ENCODE assay signal across 10 cellular contexts in genomic region chr6:4460595-4461475, GRCh38.
DNase-seq lines count a peak whose midpoint lies in the region; ATAC-seq and TF ChIP-seq lines count a peak whose summit lies in the region.
"Had no signal": no experiment of that assay in that cellular context is flagged by ENCODE, and none has a peak within 500 bp of the region (broad histone marks: within the 10 kb centered on the region; RNA-seq: fewer than 3 reads in every experiment).

No MANE protein-coding gene starts in this region.

- H3F3A ChIP-seq in SK-N-SH (replicated peaks; ENCODE audit: insufficient read depth): no peaks in the 10 kb centered on the region

- H3K27me3 Mint-ChIP-seq in stimulated activated memory B cell treated with anti-CD40 and anti-IgM and Interleukin-4, amounts not matched to agents 10 μg/mL and 1 μg/mL and 100 μg/mL, for 72 hours: peaks cover 20% of the 10 kb centered on the region

- H3K4me1 Mint-ChIP-seq in stimulated activated memory B cell treated with anti-CD40 and anti-IgM and Interleukin-4, amounts not matched to agents 10 μg/mL and 1 μg/mL and 100 μg/mL, for 72 hours: no peaks in the 10 kb centered on the region

- no peak for ATAC-seq in stimulated activated memory B cell treated with anti-CD40 and anti-IgM and Interleukin-4, amounts not matched to agents 10 μg/mL and 1 μg/mL and 100 μg/mL, for 72 hours

- H3K9ac ChIP-seq in SK-N-SH: no peak overlapping the region
- H3K9ac ChIP-seq in fibroblast of lung (ENCODE audit: insufficient read depth, low read length): no peak overlapping the region

- no peaks in the 10 kb centered on the region for H3K9me3 Mint-ChIP-seq in stimulated activated memory B cell treated with anti-CD40 and anti-IgM and Interleukin-4, amounts not matched to agents 10 μg/mL and 1 μg/mL and 100 μg/mL, for 72 hours

- TF ChIP-seq RAD21 in SK-N-SH (IDR thresholded peaks at IDR 0.05; ENCODE audit: low read length): no peak

- no peaks in the 10 kb centered on the region for H3K79me2 ChIP-seq in SK-N-SH (ENCODE audit: insufficient read depth)
- no peaks in the 10 kb centered on the region for H3K79me2 ChIP-seq in fibroblast of lung (ENCODE audit: control insufficient read depth, insufficient read depth, low read length)

- H3K27ac ChIP-seq in SK-N-SH (ENCODE audit: low read depth in 2 of 2, low read length in 1 of 2) (no peak overlapping the region), fibroblast of lung (ENCODE audit: insufficient read depth, low read length) (no peak overlapping the region), testis (no peak overlapping the region)
- H3K27ac ChIP-seq: SJSA1 had no signal

- 31% methylated on average over 12 of the region's 21 CpGs for WGBS in SK-N-SH (ENCODE audit: low lambda C conversion rate)
- WGBS in testis, 2 donors: 10 to 15% methylated on average over 16 to 21 of the region's 21 CpGs

- intact Hi-C loops in testis (cut with DNase I; ENCODE audit: low total_unique reads): no loop called here

- no peaks in the 10 kb centered on the region for H3K36me3 Mint-ChIP-seq in stimulated activated memory B cell treated with anti-CD40 and anti-IgM and Interleukin-4, amounts not matched to agents 10 μg/mL and 1 μg/mL and 100 μg/mL, for 72 hours

- no peak overlapping the region for H3K4me3 Mint-ChIP-seq in stimulated activated memory B cell treated with anti-CD40 and anti-IgM and Interleukin-4, amounts not matched to agents 10 μg/mL and 1 μg/mL and 100 μg/mL, for 72 hours

- H3K36me3 ChIP-seq in SK-N-SH (replicated peaks in 1 of 2; ENCODE audit: control insufficient read depth in 1 of 2, insufficient read depth in 2 of 2, low read length in 1 of 2) (no peaks in the 10 kb centered on the region), fibroblast of lung (ENCODE audit: control insufficient read depth, insufficient read depth, low read length) (no peaks in the 10 kb centered on the region), testis (ENCODE audit: low read depth, missing control alignments) (no peaks in the 10 kb centered on the region)
- H3K36me3 ChIP-seq: SJSA1 had no signal

- no peak for TF ChIP-seq POLR2A in testis (IDR thresholded peaks at IDR 0.05)

- no peak for TF ChIP-seq EP300 in SK-N-SH (IDR thresholded peaks at IDR 0.05; ENCODE audit: borderline replicate concordance in 1 of 2, low read depth in 1 of 2, low read length in 1 of 2)

- TF ChIP-seq CTCF in SK-N-SH (IDR thresholded peaks at IDR 0.05) (no peak), fibroblast of lung (conservative IDR thresholded peaks at IDR 0.05 in 1 of 2, IDR thresholded peaks at IDR 0.05 in 1 of 2; ENCODE audit: low read depth in 1 of 2, low read length in 2 of 2) (no peak), testis (IDR thresholded peaks at IDR 0.05) (no peak)

- H3K4me1 ChIP-seq in SK-N-SH (ENCODE audit: control insufficient read depth in 1 of 2, insufficient read depth in 2 of 2, low read depth in 1 of 2, low read length in 1 of 2) (no peaks in the 10 kb centered on the region), fibroblast of lung (ENCODE audit: control insufficient read depth, extremely low read depth, insufficient read depth, low read length) (no peaks in the 10 kb centered on the region), testis (peaks cover 20% of the 10 kb centered on the region)

- DNase-seq in SK-N-SH: no peak
- DNase-seq in fibroblast of lung (ENCODE audit: low read depth in 2 of 2): peak; percentile 58 to 70
- peak; percentile 80 for DNase-seq in midbrain (lab: John Stamatoyannopoulos, UW)
- DNase-seq in testis: peak; percentile 90
- no peak for DNase-seq in NCI-H2107 (lab: John Stamatoyannopoulos, UW)
- no peak for DNase-seq in central memory CD4-positive, alpha-beta T cell
- DNase-seq in stimulated activated CD4-positive, alpha-beta T cell treated with anti-CD3 and anti-CD28 coated beads, Interleukin-4, amount 100 ng/mL, for 24 hours: no peak
- DNase-seq: NCI-H1436 treated with DMSO at 0.1 percent for 48 hours had no signal

- POLR2A ChIA-PET in SK-N-SH (lab: Yijun Ruan, JAX): no interaction called here

- CTCF ChIA-PET in SK-N-SH (lab: Yijun Ruan, JAX): interaction anchor here (0.6 kb wide), 1 partner anchor 453 kb away, joined by 3 read pairs; no protein-coding TSS in a partner anchor

- no peaks in the 10 kb centered on the region for H3K9me2 ChIP-seq in SK-N-SH

- H3K4me2 ChIP-seq in SK-N-SH (no peak overlapping the region), fibroblast of lung (ENCODE audit: extremely low read depth, insufficient read depth, low read length) (no peak overlapping the region)

- peak overlapping the region; percentile 46; the same call in 1 of the 2 replicates for H2AFZ ChIP-seq in SK-N-SH (ENCODE audit: low read depth)
- peak overlapping the region; percentile 3 for H2AFZ ChIP-seq in fibroblast of lung (ENCODE audit: low read length)

- no peaks in the 10 kb centered on the region for H4K20me1 ChIP-seq in SK-N-SH (ENCODE audit: insufficient read depth)
- no peaks in the 10 kb centered on the region for H4K20me1 ChIP-seq in fibroblast of lung (ENCODE audit: control insufficient read depth, extremely low read depth, insufficient read depth, low read length)

- H3K9me3 ChIP-seq in SK-N-SH (no peaks in the 10 kb centered on the region), fibroblast of lung (ENCODE audit: control insufficient read depth, insufficient read depth, low read depth, low read length) (no peaks in the 10 kb centered on the region), testis (no peaks in the 10 kb centered on the region)
- H3K9me3 ChIP-seq: SJSA1 had no signal

- H3K27me3 ChIP-seq in SK-N-SH (ENCODE audit: insufficient read depth) (no peaks in the 10 kb centered on the region; the same call in 1 of the 2 replicates), fibroblast of lung (ENCODE audit: control insufficient read depth, insufficient read depth, low read length) (no peaks in the 10 kb centered on the region), testis (no peaks in the 10 kb centered on the region)
- H3K27me3 ChIP-seq: SJSA1 had no signal

- H3K27ac Mint-ChIP-seq in stimulated activated memory B cell treated with anti-CD40 and anti-IgM and Interleukin-4, amounts not matched to agents 10 μg/mL and 1 μg/mL and 100 μg/mL, for 72 hours: no peak overlapping the region

- H3K4me3 ChIP-seq in SK-N-SH (ENCODE audit: low read depth in 2 of 2, low read length in 1 of 2) (no peak overlapping the region), fibroblast of lung (replicated peaks in 1 of 4; ENCODE audit: control extremely low read depth in 1 of 4, insufficient read depth in 1 of 4, low read depth in 3 of 4, low read length in 4 of 4) (no peak overlapping the region), testis (no peak overlapping the region)
- H3K4me3 ChIP-seq: SJSA1 had no signal

TF ChIP-seq in SK-N-SH, 30 proteins besides CTCF, POLR2A, EP300 and RAD21:
- no peak for TF ChIP-seq NFIC (IDR thresholded peaks at IDR 0.05; ENCODE audit: borderline replicate concordance)
- TF ChIP-seq PBX3 (IDR thresholded peaks at IDR 0.05): no peak
- TF ChIP-seq TCF12 (IDR thresholded peaks at IDR 0.05): no peak
- TF ChIP-seq, protein P1, sequence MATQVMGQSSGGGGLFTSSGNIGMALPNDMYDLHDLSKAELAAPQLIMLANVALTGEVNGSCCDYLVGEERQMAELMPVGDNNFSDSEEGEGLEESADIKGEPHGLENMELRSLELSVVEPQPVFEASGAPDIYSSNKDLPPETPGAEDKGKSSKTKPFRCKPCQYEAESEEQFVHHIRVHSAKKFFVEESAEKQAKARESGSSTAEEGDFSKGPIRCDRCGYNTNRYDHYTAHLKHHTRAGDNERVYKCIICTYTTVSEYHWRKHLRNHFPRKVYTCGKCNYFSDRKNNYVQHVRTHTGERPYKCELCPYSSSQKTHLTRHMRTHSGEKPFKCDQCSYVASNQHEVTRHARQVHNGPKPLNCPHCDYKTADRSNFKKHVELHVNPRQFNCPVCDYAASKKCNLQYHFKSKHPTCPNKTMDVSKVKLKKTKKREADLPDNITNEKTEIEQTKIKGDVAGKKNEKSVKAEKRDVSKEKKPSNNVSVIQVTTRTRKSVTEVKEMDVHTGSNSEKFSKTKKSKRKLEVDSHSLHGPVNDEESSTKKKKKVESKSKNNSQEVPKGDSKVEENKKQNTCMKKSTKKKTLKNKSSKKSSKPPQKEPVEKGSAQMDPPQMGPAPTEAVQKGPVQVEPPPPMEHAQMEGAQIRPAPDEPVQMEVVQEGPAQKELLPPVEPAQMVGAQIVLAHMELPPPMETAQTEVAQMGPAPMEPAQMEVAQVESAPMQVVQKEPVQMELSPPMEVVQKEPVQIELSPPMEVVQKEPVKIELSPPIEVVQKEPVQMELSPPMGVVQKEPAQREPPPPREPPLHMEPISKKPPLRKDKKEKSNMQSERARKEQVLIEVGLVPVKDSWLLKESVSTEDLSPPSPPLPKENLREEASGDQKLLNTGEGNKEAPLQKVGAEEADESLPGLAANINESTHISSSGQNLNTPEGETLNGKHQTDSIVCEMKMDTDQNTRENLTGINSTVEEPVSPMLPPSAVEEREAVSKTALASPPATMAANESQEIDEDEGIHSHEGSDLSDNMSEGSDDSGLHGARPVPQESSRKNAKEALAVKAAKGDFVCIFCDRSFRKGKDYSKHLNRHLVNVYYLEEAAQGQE (IDR thresholded peaks at IDR 0.05; ENCODE audit: low read depth, low read length): no peak
- TF ChIP-seq, protein P2, sequence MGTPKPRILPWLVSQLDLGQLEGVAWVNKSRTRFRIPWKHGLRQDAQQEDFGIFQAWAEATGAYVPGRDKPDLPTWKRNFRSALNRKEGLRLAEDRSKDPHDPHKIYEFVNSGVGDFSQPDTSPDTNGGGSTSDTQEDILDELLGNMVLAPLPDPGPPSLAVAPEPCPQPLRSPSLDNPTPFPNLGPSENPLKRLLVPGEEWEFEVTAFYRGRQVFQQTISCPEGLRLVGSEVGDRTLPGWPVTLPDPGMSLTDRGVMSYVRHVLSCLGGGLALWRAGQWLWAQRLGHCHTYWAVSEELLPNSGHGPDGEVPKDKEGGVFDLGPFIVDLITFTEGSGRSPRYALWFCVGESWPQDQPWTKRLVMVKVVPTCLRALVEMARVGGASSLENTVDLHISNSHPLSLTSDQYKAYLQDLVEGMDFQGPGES (IDR thresholded peaks at IDR 0.05; ENCODE audit: low read depth, low read length): no peak
- no peak for TF ChIP-seq JUND (IDR thresholded peaks at IDR 0.05)

Comparison
In these comparisons a context has a peak if more than half of its experiments do, and no peak if none do; other contexts are left out.
1. DNase-seq: peak in fibroblast of lung (2 of 2), midbrain (single experiment) and testis (single experiment); none in SK-N-SH (single experiment), NCI-H2107 (single experiment), central memory CD4-positive, alpha-beta T cell (single experiment) and stimulated activated CD4-positive, alpha-beta T cell treated with anti-CD3 and anti-CD28 coated beads, Interleukin-4, amount 100 ng/mL, for 24 hours (single experiment).